Comparison of ENCODE assay signal across 27 cellular contexts in genomic region chr12:3311491-3312103, GRCh38.
DNase-seq lines count a peak whose midpoint lies in the region; ATAC-seq and TF ChIP-seq lines count a peak whose summit lies in the region.
"Had no signal": no experiment of that assay in that cellular context is flagged by ENCODE, and none has a peak within 500 bp of the region (broad histone marks: within the 10 kb centered on the region; RNA-seq: fewer than 3 reads in every experiment).

No MANE protein-coding gene starts in this region.

- no peak overlapping the region; a peak in 1 of 5 replicates for H3K4me3 Mint-ChIP-seq in H9
- H3K4me3 Mint-ChIP-seq: activated B cell treated with CpG ODN at 0.5 μM for 24 hours; activated CD4-positive, alpha-beta T cell treated with anti-CD3 and anti-CD28 coated beads, Interleukin-2, amount 10 ng/mL, durations not matched to agents 7 days and 5 days; activated naive CD8-positive, alpha-beta T cell treated with anti-CD3 and anti-CD28 coated beads for 36 hours; effector memory CD8-positive, alpha-beta T cell; T-cell had no signal

- H3K36me3 ChIP-seq in PC-9 (ENCODE audit: low read depth) (no peaks in the 10 kb centered on the region), tibial nerve (no peaks in the 10 kb centered on the region)
- H3K36me3 ChIP-seq: BLaER1 treated with 17β-estradiol and CSF1 and Interleukin-3, amounts not matched to agents 10 nM and 100 nM; thyroid gland had no signal

- no peak for TF ChIP-seq POLR2A in tibial nerve (IDR thresholded peaks at IDR 0.05)

- H3K27me3 ChIP-seq in H9 (ENCODE audit: insufficient read depth, low read length) = no peaks in the 10 kb centered on the region
- H3K27me3 ChIP-seq in PC-9 (ENCODE audit: insufficient read depth, low read depth) = no peaks in the 10 kb centered on the region
- peaks cover 0 to 15% of the 10 kb centered on the region in 2 donors for H3K27me3 ChIP-seq in tibial nerve
- H3K27me3 ChIP-seq: BLaER1 treated with 17β-estradiol and CSF1 and Interleukin-3, amounts not matched to agents 10 nM and 100 nM; thyroid gland had no signal

- no peak overlapping the region for H2AFZ ChIP-seq in H9 (ENCODE audit: low read length)
- no peak overlapping the region for H2AFZ ChIP-seq in PC-9
- H2AFZ ChIP-seq: GM23248 had no signal

- no peak overlapping the region for H3K14ac ChIP-seq in H9 (ENCODE audit: insufficient read depth, low read length)

- H2BK15ac ChIP-seq in H9 (ENCODE audit: low read depth, low read length) = no peak overlapping the region

- H4K91ac ChIP-seq in H9 (ENCODE audit: insufficient read length, low read depth, low read length) = no peak overlapping the region

- no peaks in the 10 kb centered on the region for H3K9me3 Mint-ChIP-seq in H9
- H3K9me3 Mint-ChIP-seq: activated B cell treated with CpG ODN at 0.5 μM for 24 hours; activated CD4-positive, alpha-beta T cell treated with anti-CD3 and anti-CD28 coated beads, Interleukin-2, amount 10 ng/mL, durations not matched to agents 7 days and 5 days; activated naive CD8-positive, alpha-beta T cell treated with anti-CD3 and anti-CD28 coated beads for 36 hours; effector memory CD8-positive, alpha-beta T cell; T-cell had no signal

- H3K9me2 ChIP-seq in PC-9 (ENCODE audit: insufficient read depth) = no peaks in the 10 kb centered on the region

- CTCF ChIA-PET in PC-9 (lab: Charles Lee) = interaction anchor here (3.4 kb wide), 1 partner anchor 11 kb away, joined by 25 read pairs; no protein-coding TSS in a partner anchor

- H4K8ac ChIP-seq in H9 (replicated peaks; ENCODE audit: insufficient read length, low read depth, low read length) = no peak overlapping the region

- no peak overlapping the region for H3K56ac ChIP-seq in H9 (ENCODE audit: insufficient read length, low read depth, low read length)

- no peak overlapping the region for H3K9ac ChIP-seq in H9 (ENCODE audit: extremely low read depth, insufficient read length, low read length)
- H3K9ac ChIP-seq: BLaER1 treated with 17β-estradiol and CSF1 and Interleukin-3, amounts not matched to agents 10 nM and 100 nM; GM23248 had no signal

- H3K9me3 ChIP-seq in H9 (ENCODE audit: control insufficient read depth, low read depth, low read length) (no peaks in the 10 kb centered on the region), PC-9 (ENCODE audit: insufficient read depth, low read depth) (no peaks in the 10 kb centered on the region), tibial nerve (no peaks in the 10 kb centered on the region)
- H3K9me3 ChIP-seq: BLaER1 treated with 17β-estradiol and CSF1 and Interleukin-3, amounts not matched to agents 10 nM and 100 nM; thyroid gland had no signal

- no peaks in the 10 kb centered on the region for H3K79me2 ChIP-seq in H9 (ENCODE audit: insufficient read depth, low read length)
- no peaks in the 10 kb centered on the region for H3K79me2 ChIP-seq in PC-9 (ENCODE audit: low read depth)

- no peak overlapping the region for H3K18ac ChIP-seq in H9 (ENCODE audit: insufficient read length, low read depth, low read length)

- WGBS in H9 (ENCODE audit: extremely low coverage, insufficient read length, low lambda C conversion rate) = no CpG with 5 or more reads among the region's 14 CpGs
- WGBS in tibial nerve, 2 donors = 84 to 85% methylated on average over 13 of the region's 14 CpGs

- H3K27ac ChIP-seq in H9 (ENCODE audit: insufficient read length, low read depth, low read length) (no peak overlapping the region), PC-9 (peak overlapping the region; percentile 30), tibial nerve (no peak overlapping the region)
- H3K27ac ChIP-seq: BLaER1 treated with 17β-estradiol and CSF1 and Interleukin-3, amounts not matched to agents 10 nM and 100 nM; GM23248; thyroid gland had no signal

- H4K20me1 ChIP-seq in H9 (ENCODE audit: control insufficient read depth, insufficient read depth, insufficient read length) = no peaks in the 10 kb centered on the region
- H4K20me1 ChIP-seq in PC-9 (ENCODE audit: insufficient read depth) = no peaks in the 10 kb centered on the region

- no peak overlapping the region for H3K4me2 ChIP-seq in H9 (ENCODE audit: insufficient read depth, insufficient read length, low read length)
- peak overlapping the region; percentile 73 for H3K4me2 ChIP-seq in PC-9

- H2BK5ac ChIP-seq in H9 (ENCODE audit: insufficient read length, low read length) = no peak overlapping the region

- peaks cover 26% of the 10 kb centered on the region; the same call in 1 of the 2 replicates for H3F3A ChIP-seq in PC-9 (ENCODE audit: insufficient read depth, low read depth)

- DNase-seq in H9 (no peak), PC-9 (peak in 1 of 2 experiments; percentile 51), putamen (ENCODE audit: low spot score) (peak; percentile 60), GM03348 (ENCODE audit: low spot score) (no peak), tibial nerve (ENCODE audit: low spot score in 2 of 2) (no peak)
- DNase-seq: activated B cell treated with CpG ODN at 0.5 μM for 24 hours; activated CD4-positive, alpha-beta T cell treated with anti-CD3 and anti-CD28 coated beads, Interleukin-2, amount 10 ng/mL, durations not matched to agents 7 days and 5 days; activated effector memory CD4-positive, alpha-beta T cell treated with anti-CD3 and anti-CD28 coated beads, Interleukin-2, amount 50 U/mL, for 16 hours; activated naive CD8-positive, alpha-beta T cell treated with anti-CD3 and anti-CD28 coated beads for 36 hours; activated T-cell treated with anti-CD3 and anti-CD28 coated beads, Interleukin-2, amount 50 U/mL, for 1 hour; aorta; cortex of kidney; DMS79 treated with DMSO at 0.1 percent for 48 hours; effector memory CD8-positive, alpha-beta T cell; MV-4-11; NCI-H1694; NCI-H446; RPMI8226; stimulated activated CD4-positive, alpha-beta T cell treated with anti-CD3 and anti-CD28 coated beads, Interleukin-12 subunit alpha, Interleukin-12 subunit beta, amount 100 ng/mL, for 4 hours; stimulated activated CD4-positive, alpha-beta T cell treated with anti-CD3 and anti-CD28 coated beads, Interleukin-4, amount 100 ng/mL, for 1 hour; T-cell; thyroid gland had no signal

- H2BK12ac ChIP-seq in H9 (ENCODE audit: insufficient read length, low read depth, low read length) = no peak overlapping the region

- H3K4ac ChIP-seq in H9 (ENCODE audit: low read depth, low read length) = no peak overlapping the region

- intact Hi-C loops in PC-9 (cut with micrococcal nuclease; ENCODE audit: unreplicated experiment) = no loop called here

- H3K4me3 ChIP-seq in PC-9 (no peak overlapping the region), tibial nerve (no peak overlapping the region)
- H3K4me3 ChIP-seq: BLaER1 treated with 17β-estradiol and CSF1 and Interleukin-3, amounts not matched to agents 10 nM and 100 nM; GM23248; thyroid gland had no signal

- H3K36me3 Mint-ChIP-seq in H9 (ENCODE audit: insufficient read depth in 1 of 3, low read depth in 3 of 3) = no peaks in the 10 kb centered on the region
- H3K36me3 Mint-ChIP-seq: activated naive CD8-positive, alpha-beta T cell treated with anti-CD3 and anti-CD28 coated beads for 36 hours; T-cell had no signal

- TF ChIP-seq CTCF in H9 (conservative IDR thresholded peaks at IDR 0.05) (no peak), PC-9 (conservative IDR thresholded peaks at IDR 0.05) (no peak), tibial nerve (IDR thresholded peaks at IDR 0.05) (no peak)

- H3K27me3 Mint-ChIP-seq in H9 (ENCODE audit: low read depth) = peaks cover 10% of the 10 kb centered on the region
- H3K27me3 Mint-ChIP-seq: activated CD4-positive, alpha-beta T cell treated with anti-CD3 and anti-CD28 coated beads, Interleukin-2, amount 10 ng/mL, durations not matched to agents 7 days and 5 days had no signal

- H3K23me2 ChIP-seq in H9 (ENCODE audit: insufficient read length, low read depth, low read length, poor library complexity, severe bottlenecking) = no peaks in the 10 kb centered on the region

- BruUV-seq in PC-9 (replicated peaks; lab: Mats Ljungman, UMichigan) = no TSS peak

- H2BK120ac ChIP-seq in H9 (ENCODE audit: low read depth, low read length, poor library complexity, severe bottlenecking) = no peak overlapping the region

- no peak overlapping the region for H2BK20ac ChIP-seq in H9 (ENCODE audit: low read depth, low read length, poor library complexity, severe bottlenecking)

- no peaks in the 10 kb centered on the region for H3K79me1 ChIP-seq in H9 (ENCODE audit: insufficient read depth, low read depth, low read length, poor library complexity, severe bottlenecking)

- peak; percentile 14 for ATAC-seq in esophagus mucosa
- no peak for ATAC-seq in HG03135 (IDR thresholded peaks at IDR 0.05; ENCODE audit: unreplicated experiment)
- ATAC-seq: effector memory CD8-positive, alpha-beta T cell; sciatic nerve; T-cell had no signal

- no peak overlapping the region for H3K23ac ChIP-seq in H9 (ENCODE audit: insufficient read length, low read depth, low read length)

- no peak for TF ChIP-seq EP300 in tibial nerve (IDR thresholded peaks at IDR 0.05)

- H3K4me1 ChIP-seq in H9 (ENCODE audit: insufficient read depth, low read length) (no peaks in the 10 kb centered on the region), PC-9 (replicated peaks; ENCODE audit: insufficient read depth) (peaks cover 67% of the 10 kb centered on the region), tibial nerve (peaks cover 0 to 36% (median 4%) of the 10 kb centered on the region in 4 donors)

- H4K5ac ChIP-seq in H9 (ENCODE audit: insufficient read length, low read depth, low read length) = no peak overlapping the region

- POLR2A ChIA-PET in PC-9 (lab: Charles Lee; ENCODE audit: unreplicated experiment) = no interaction called here

- no peak overlapping the region for H2AK5ac ChIP-seq in H9 (ENCODE audit: insufficient read length, low read length)

- H3K4me1 Mint-ChIP-seq in H9 = peaks cover 0 to 23% of the 10 kb centered on the region in 2 experiments; a peak in 3 of 4 replicates
- H3K4me1 Mint-ChIP-seq: activated B cell treated with CpG ODN at 0.5 μM for 24 hours; activated CD4-positive, alpha-beta T cell treated with anti-CD3 and anti-CD28 coated beads, Interleukin-2, amount 10 ng/mL, durations not matched to agents 7 days and 5 days; activated naive CD8-positive, alpha-beta T cell treated with anti-CD3 and anti-CD28 coated beads for 36 hours; T-cell had no signal

- H3T11ph ChIP-seq in H9 (ENCODE audit: low read length) = no peak overlapping the region

- H3K27ac Mint-ChIP-seq in H9 = peak overlapping the region; percentile 8 to 47 (median 40); a peak in 2 of 7 replicates
- H3K27ac Mint-ChIP-seq: activated B cell treated with CpG ODN at 0.5 μM for 24 hours; activated CD4-positive, alpha-beta T cell treated with anti-CD3 and anti-CD28 coated beads, Interleukin-2, amount 10 ng/mL, durations not matched to agents 7 days and 5 days; activated naive CD8-positive, alpha-beta T cell treated with anti-CD3 and anti-CD28 coated beads for 36 hours; effector memory CD8-positive, alpha-beta T cell; T-cell had no signal
